ENCODE assay signal across 15 cellular contexts in the genomic region with DNA sequence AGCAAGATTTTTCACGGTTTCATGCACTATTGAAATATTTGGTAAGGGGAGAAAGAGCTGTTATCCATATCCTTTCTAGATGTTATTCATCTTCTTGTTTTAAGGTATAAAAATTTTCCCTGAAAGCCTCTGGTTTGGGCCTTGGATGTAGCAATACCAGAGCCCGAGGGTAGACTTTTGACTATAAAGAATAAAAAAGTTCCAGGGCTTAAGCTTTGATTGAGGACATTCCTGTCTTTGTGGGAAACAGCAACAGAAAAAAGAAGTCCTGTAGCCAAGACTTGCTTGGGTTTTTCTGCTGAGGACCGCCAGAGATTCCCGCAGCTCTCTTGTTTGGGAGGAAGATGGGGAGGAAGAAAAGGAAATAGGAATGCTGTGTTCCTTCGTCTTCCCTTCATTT.
DNase-seq lines count a peak whose midpoint lies in the region; ATAC-seq and TF ChIP-seq lines count a peak whose summit lies in the region.
"Had no signal": no experiment of that assay in that cellular context is flagged by ENCODE, and none has a peak within 500 bp of the region (broad histone marks: within the 10 kb centered on the region; RNA-seq: fewer than 3 reads in every experiment).

No MANE protein-coding gene starts in this region.

- no peaks in the 10 kb centered on the region for H3K27me3 Mint-ChIP-seq in endothelial cell (ENCODE audit: unreplicated experiment)
- H3K27me3 Mint-ChIP-seq: CD4-positive, CD25-positive, alpha-beta regulatory T cell; CD8-positive, alpha-beta memory T cell had no signal

- peaks cover 3% of the 10 kb centered on the region for H3K4me1 Mint-ChIP-seq in endothelial cell (ENCODE audit: unreplicated experiment)
- H3K4me1 Mint-ChIP-seq: CD4-positive, CD25-positive, alpha-beta regulatory T cell; CD8-positive, alpha-beta memory T cell; GM23338 had no signal

- intact Hi-C loops in lower leg skin (cut with DNase I; ENCODE audit: low total_unique reads), result no loop called here

- TF ChIP-seq CTCF in AG10803 (conservative IDR thresholded peaks at IDR 0.05; ENCODE audit: low read length) (no peak), fibroblast of pulmonary artery (IDR thresholded peaks at IDR 0.05; ENCODE audit: low read length, missing control alignments) (no peak), lower leg skin (IDR thresholded peaks at IDR 0.05) (no peak), endothelial cell (IDR thresholded peaks at IDR 0.05; ENCODE audit: unreplicated experiment) (no peak)

- H3K4me3 ChIP-seq in AG10803 (ENCODE audit: low read length) (no peak overlapping the region), fibroblast of pulmonary artery (replicated peaks; ENCODE audit: low read depth, low read length) (no peak overlapping the region), lower leg skin (ENCODE audit: low read depth, poor library complexity, severe bottlenecking) (no peak overlapping the region)
- H3K4me3 ChIP-seq: GM23338 had no signal

- H3K9me3 Mint-ChIP-seq in endothelial cell (ENCODE audit: unreplicated experiment), result no peaks in the 10 kb centered on the region
- H3K9me3 Mint-ChIP-seq: GM23338 had no signal

- DNase-seq in AG10803 (ENCODE audit: low read depth) (peak; percentile 38), amniotic epithelial cell (ENCODE audit: low read depth) (peak; percentile 59), fibroblast of pulmonary artery (ENCODE audit: low read depth) (peak; percentile 29), lower leg skin (ENCODE audit: low spot score in 2 of 2) (no peak), activated gamma-delta T cell treated with Interleukin-2 at 50 U/mL for 16 hours (no peak), endothelial cell (ENCODE audit: low spot score) (no peak)
- DNase-seq: 8988T; BE2C; C1 segment of cervical spinal cord; Caco-2; CD4-positive, CD25-positive, alpha-beta regulatory T cell; CD8-positive, alpha-beta memory T cell; HCEC 1CT had no signal

- TF ChIP-seq POLR2A in lower leg skin (IDR thresholded peaks at IDR 0.05), result no peak

- no peak overlapping the region for H3K4me3 Mint-ChIP-seq in endothelial cell (ENCODE audit: unreplicated experiment)
- H3K4me3 Mint-ChIP-seq: CD4-positive, CD25-positive, alpha-beta regulatory T cell; CD8-positive, alpha-beta memory T cell; GM23338 had no signal

- no peak for ATAC-seq in HG02884 (IDR thresholded peaks at IDR 0.05; ENCODE audit: unreplicated experiment)
- ATAC-seq: GM23338 had no signal

- no peak overlapping the region for H3K27ac Mint-ChIP-seq in endothelial cell (ENCODE audit: unreplicated experiment)
- H3K27ac Mint-ChIP-seq: CD4-positive, CD25-positive, alpha-beta regulatory T cell; CD8-positive, alpha-beta memory T cell had no signal

- no peaks in the 10 kb centered on the region for H3K36me3 Mint-ChIP-seq in endothelial cell (ENCODE audit: low read depth, unreplicated experiment)
- H3K36me3 Mint-ChIP-seq: CD4-positive, CD25-positive, alpha-beta regulatory T cell; CD8-positive, alpha-beta memory T cell had no signal

- WGBS in lower leg skin, 2 donors, result 85% methylated on average over 5 of the region's 5 CpGs

Comparison
In these comparisons a context has a peak if more than half of its experiments do, and no peak if none do; other contexts are left out.
1. DNase-seq: peak in AG10803 (single experiment), amniotic epithelial cell (single experiment) and fibroblast of pulmonary artery (single experiment); none in lower leg skin (0 of 2), activated gamma-delta T cell treated with Interleukin-2 at 50 U/mL for 16 hours (single experiment) and endothelial cell (single experiment).